In genomic region chr15:90460142-90460824, GRCh38 we compare ENCODE assay signal across 19 cellular contexts.
DNase-seq lines count a peak whose midpoint lies in the region; ATAC-seq, FAIRE-seq and TF ChIP-seq lines count a peak whose summit lies in the region.
"Had no signal": no experiment of that assay in that cellular context is flagged by ENCODE, and none has a peak within 500 bp of the region (broad histone marks: within the 10 kb centered on the region; RNA-seq: fewer than 3 reads in every experiment).

No MANE protein-coding gene starts in this region.

- TF ChIP-seq EP300 in HepG2 (IDR thresholded peaks at IDR 0.05; ENCODE audit: low read depth in 2 of 2, low read length in 2 of 2) (no peak), HepG2 (CRISPR knock-in tag; IDR thresholded peaks at IDR 0.05; ENCODE audit: borderline replicate concordance) (no peak)

- peak; percentile 90 for FAIRE-seq in HepG2 (lab: Jason Lieb, UNC)
- FAIRE-seq: G401.6, GM19239 had no signal

- no peak overlapping the region for H3K4me3 ChIP-seq in HepG2 (replicated peaks in 1 of 3; ENCODE audit: insufficient read depth in 1 of 3, low read depth in 2 of 3, low read length in 3 of 3)
- H3K4me3 ChIP-seq in right lobe of liver: no peak overlapping the region
- no peak overlapping the region for H3K4me3 ChIP-seq in aorta (ENCODE audit: low read length in 2 of 2)
- H3K4me3 ChIP-seq: body of pancreas, lower lobe of right lung had no signal

- TF ChIP-seq CTCF in HepG2 (CRISPR knock-in tag; IDR thresholded peaks at IDR 0.05): no peak
- TF ChIP-seq CTCF in right lobe of liver (IDR thresholded peaks at IDR 0.05): no peak
- TF ChIP-seq CTCF in osteocyte (IDR thresholded peaks at IDR 0.05): no peak

- intact Hi-C loops in HepG2 (cut with micrococcal nuclease; ENCODE audit: unreplicated experiment): no loop called here
- intact Hi-C loops in right lobe of liver (cut with DNase I): no loop called here
- intact Hi-C loops in aorta (cut with DNase I): loop anchor here in 1 of 2 donors (5.0 kb wide), 1 partner anchor 58 kb away; no protein-coding TSS in a partner anchor
- intact Hi-C loops in sciatic nerve (cut with DNase I): no loop called here

- peaks cover 19% of the 10 kb centered on the region for H3K4me1 ChIP-seq in HepG2 (ENCODE audit: insufficient read depth, low read length)
- H3K4me1 ChIP-seq in right lobe of liver: no peaks in the 10 kb centered on the region
- peaks cover 4 to 16% of the 10 kb centered on the region in 2 donors for H3K4me1 ChIP-seq in aorta (ENCODE audit: control insufficient read depth in 1 of 2, insufficient read depth in 2 of 2, low read length in 2 of 2)

- ATAC-seq in HepG2: peak; percentile 93
- no peak for ATAC-seq in right lobe of liver
- ATAC-seq in effector memory CD8-positive, alpha-beta T cell (replicated peaks): no peak
- no peak for ATAC-seq in aorta (ENCODE audit: low FRiP score)
- ATAC-seq in sciatic nerve: no peak
- ATAC-seq: body of pancreas; lower lobe of right lung; stimulated activated naive CD8-positive, alpha-beta T cell treated with anti-CD3 and anti-CD28 coated beads, Interleukin-15, amount 100 ng/mL, for 72 hours had no signal

- peak overlapping the region; percentile 45 to 64 for H3K27ac Mint-ChIP-seq in effector memory CD8-positive, alpha-beta T cell
- peak overlapping the region; percentile 27 for H3K27ac Mint-ChIP-seq in osteocyte (ENCODE audit: unreplicated experiment)
- H3K27ac Mint-ChIP-seq: activated naive CD4-positive, alpha-beta T cell treated with anti-CD3 and anti-CD28 coated beads, Interleukin-2, amount 10 ng/mL, durations not matched to agents 7 days and 5 days had no signal

- no peaks in the 10 kb centered on the region for H3K27me3 Mint-ChIP-seq in effector memory CD8-positive, alpha-beta T cell
- no peaks in the 10 kb centered on the region for H3K27me3 Mint-ChIP-seq in osteocyte (ENCODE audit: unreplicated experiment)
- H3K27me3 Mint-ChIP-seq: activated naive CD4-positive, alpha-beta T cell treated with anti-CD3 and anti-CD28 coated beads, Interleukin-2, amount 10 ng/mL, durations not matched to agents 7 days and 5 days; stimulated activated naive CD8-positive, alpha-beta T cell treated with anti-CD3 and anti-CD28 coated beads, Interleukin-15, amount 100 ng/mL, for 72 hours had no signal

- no peak overlapping the region for H2AFZ ChIP-seq in HepG2 (ENCODE audit: low read length)

- 55% methylated on average over 6 of the region's 6 CpGs for WGBS in HepG2 (ENCODE audit: low lambda C conversion rate)
- 92% methylated on average over 6 of the region's 6 CpGs for WGBS in right lobe of liver (ENCODE audit: insufficient coverage, low coverage, low lambda C conversion rate, missing lambda C conversion rate)
- WGBS in aorta, 2 donors: 29 to 32% methylated on average over 6 of the region's 6 CpGs

- no peak for TF ChIP-seq RAD21 in HepG2 (CRISPR knock-in tag; IDR thresholded peaks at IDR 0.05)

- H3K4me2 ChIP-seq in HepG2 (ENCODE audit: low read depth, low read length): peak overlapping the region; percentile 16

- POLR2A ChIA-PET in HepG2 (lab: Yijun Ruan, JAX): no interaction called here

- no TSS peak for BruUV-seq in HepG2 (replicated peaks; lab: Mats Ljungman, UMichigan)

- H3K4me3 Mint-ChIP-seq in effector memory CD8-positive, alpha-beta T cell: no peak overlapping the region
- H3K4me3 Mint-ChIP-seq in osteocyte (ENCODE audit: unreplicated experiment): no peak overlapping the region
- H3K4me3 Mint-ChIP-seq: activated naive CD4-positive, alpha-beta T cell treated with anti-CD3 and anti-CD28 coated beads, Interleukin-2, amount 10 ng/mL, durations not matched to agents 7 days and 5 days; stimulated activated naive CD8-positive, alpha-beta T cell treated with anti-CD3 and anti-CD28 coated beads, Interleukin-15, amount 100 ng/mL, for 72 hours had no signal

- no peaks in the 10 kb centered on the region for H4K20me1 ChIP-seq in HepG2 (ENCODE audit: insufficient read depth, low read length)

- H3K27me3 ChIP-seq in HepG2 (ENCODE audit: control insufficient read depth in 1 of 2, insufficient read depth in 2 of 2, low read length in 2 of 2) (no peaks in the 10 kb centered on the region), right lobe of liver (no peaks in the 10 kb centered on the region), aorta (ENCODE audit: control insufficient read depth in 1 of 2, insufficient read depth in 2 of 2, low read length in 1 of 2) (no peaks in the 10 kb centered on the region)
- H3K27me3 ChIP-seq: body of pancreas had no signal

- H3K9me3 ChIP-seq in HepG2 (ENCODE audit: low read length): no peaks in the 10 kb centered on the region
- no peaks in the 10 kb centered on the region for H3K9me3 ChIP-seq in right lobe of liver
- no peaks in the 10 kb centered on the region for H3K9me3 ChIP-seq in aorta (ENCODE audit: control insufficient read depth, low read length)
- H3K9me3 ChIP-seq: body of pancreas, lower lobe of right lung had no signal

- peaks cover 4 to 20% of the 10 kb centered on the region in 2 donors for H3K4me1 Mint-ChIP-seq in effector memory CD8-positive, alpha-beta T cell (ENCODE audit: low read depth in 2 of 2)
- H3K4me1 Mint-ChIP-seq in osteocyte (ENCODE audit: unreplicated experiment): peaks cover 20% of the 10 kb centered on the region

- H3K9ac ChIP-seq in HepG2 (ENCODE audit: insufficient read depth, low read depth, low read length): no peak overlapping the region

- no peaks in the 10 kb centered on the region for H3K79me2 ChIP-seq in HepG2 (ENCODE audit: insufficient read depth, low read length)

- peaks cover 65% of the 10 kb centered on the region for H3K36me3 Mint-ChIP-seq in effector memory CD8-positive, alpha-beta T cell (ENCODE audit: insufficient read depth)
- H3K36me3 Mint-ChIP-seq in osteocyte (ENCODE audit: unreplicated experiment): peaks cover 53% of the 10 kb centered on the region

- no peak for TF ChIP-seq POLR2A in HepG2 (IDR thresholded peaks at IDR 0.05; ENCODE audit: insufficient read depth in 1 of 2, low read depth in 2 of 2, low read length in 2 of 2)
- no peak for TF ChIP-seq POLR2A in right lobe of liver (IDR thresholded peaks at IDR 0.05)

- CTCF ChIA-PET in HepG2 (lab: Yijun Ruan, JAX; ENCODE audit: low intra/inter-chr PET ratio, low total read pairs): no interaction called here

- peak; percentile 42 for DNase-seq in HepG2 (ENCODE audit: low spot score)
- no peak for DNase-seq in right lobe of liver
- no peak for DNase-seq in effector memory CD8-positive, alpha-beta T cell
- no peak for DNase-seq in osteocyte (ENCODE audit: extremely low spot score, unreplicated experiment)
- DNase-seq in aorta: no peak
- no peak for DNase-seq in NCI-H524 treated with DMSO at 0.1 percent for 48 hours (lab: John Stamatoyannopoulos, UW)
- no peak for DNase-seq in NCI-H2227 treated with DMSO at 0.1 percent for 48 hours (lab: John Stamatoyannopoulos, UW)
- no peak for DNase-seq in sciatic nerve (ENCODE audit: low spot score)
- DNase-seq: activated naive CD4-positive, alpha-beta T cell treated with anti-CD3 and anti-CD28 coated beads, Interleukin-2, amount 10 ng/mL, durations not matched to agents 7 days and 5 days; body of pancreas; glutamatergic neuron; H7; lower lobe of right lung; NCI-H526 treated with DMSO at 0.1 percent for 48 hours; stimulated activated naive CD8-positive, alpha-beta T cell treated with anti-CD3 and anti-CD28 coated beads, Interleukin-15, amount 100 ng/mL, for 72 hours; T-helper 2 cell had no signal

- in situ Hi-C loops in HepG2 (cut with HindIII; ENCODE audit: extremely low pct_ligation_motif_present, low pct_unique_long_range_greater_than_20kb): no loop called here

- peaks cover 6 to 7% of the 10 kb centered on the region in 2 experiments for H3K36me3 ChIP-seq in HepG2 (replicated peaks in 1 of 2; ENCODE audit: control insufficient read depth in 1 of 2, insufficient read depth in 2 of 2, low read length in 2 of 2)
- peaks cover 0 to 16% (median 5%) of the 10 kb centered on the region in 4 donors for H3K36me3 ChIP-seq in right lobe of liver
- peaks cover 4 to 5% of the 10 kb centered on the region in 2 donors for H3K36me3 ChIP-seq in aorta (ENCODE audit: control insufficient read depth in 1 of 2, insufficient read depth in 2 of 2, low read length in 1 of 2)

- no peaks in the 10 kb centered on the region for H3K9me3 Mint-ChIP-seq in effector memory CD8-positive, alpha-beta T cell
- no peaks in the 10 kb centered on the region for H3K9me3 Mint-ChIP-seq in osteocyte (ENCODE audit: unreplicated experiment)
- H3K9me3 Mint-ChIP-seq: activated naive CD4-positive, alpha-beta T cell treated with anti-CD3 and anti-CD28 coated beads, Interleukin-2, amount 10 ng/mL, durations not matched to agents 7 days and 5 days; stimulated activated naive CD8-positive, alpha-beta T cell treated with anti-CD3 and anti-CD28 coated beads, Interleukin-15, amount 100 ng/mL, for 72 hours had no signal

- H3K27ac ChIP-seq in HepG2 (ENCODE audit: extremely low read length, insufficient read depth, low read length) (no peak overlapping the region), right lobe of liver (no peak overlapping the region), aorta (ENCODE audit: low read depth in 1 of 2, low read length in 2 of 2) (peak overlapping the region; percentile 60 to 86)
- H3K27ac ChIP-seq: body of pancreas, VCaP had no signal

TF ChIP-seq in HepG2, 621 proteins besides CTCF, POLR2A, EP300 and RAD21 (continues in another document):
- TF ChIP-seq HNF4A (CRISPR knock-in tag; IDR thresholded peaks at IDR 0.05): peak; percentile 44
- 0 out of 2 replicates have a peak, but pooled peaks have one; percentile 10 for TF ChIP-seq BCL6 (CRISPR knock-in tag; IDR thresholded peaks at IDR 0.05)
- 0 out of 2 replicates have a peak, but pooled peaks have one; percentile 22 for TF ChIP-seq PITX1 (CRISPR knock-in tag; IDR thresholded peaks at IDR 0.05)

Comparison
In these comparisons a context has a peak if more than half of its experiments do, and no peak if none do; other contexts are left out.
1. H3K27ac ChIP-seq: peak in aorta (2 of 2); none in HepG2 (single experiment) and right lobe of liver (0 of 3).